In genomic region chr9:112757300-112757883, GRCh38 we compare ENCODE assay signal across 1 cellular context.
TF ChIP-seq lines count a peak whose summit lies in the region.

No MANE protein-coding gene starts in this region.

TF ChIP-seq in HEK293, 187 proteins besides CTCF, POLR2A, EP300 and RAD21 (continued from another document):
- peak; percentile 69 for TF ChIP-seq ZBTB44 (tag by site-specific recombination; IDR thresholded peaks at IDR 0.05)
- TF ChIP-seq ZFHX2 (tag by site-specific recombination; conservative IDR thresholded peaks at IDR 0.05), result peak; percentile 37
- TF ChIP-seq PRDM4 (tag by site-specific recombination; IDR thresholded peaks at IDR 0.05), result peak; percentile 91
- TF ChIP-seq ZNF501 (tag by site-specific recombination; IDR thresholded peaks at IDR 0.05), result no peak
- no peak for TF ChIP-seq ZNF280C (tag by site-specific recombination; IDR thresholded peaks at IDR 0.05)
